27 cellular contexts compared by ENCODE assay signal in genomic region chr10:49318028-49318427, GRCh38. TPM values are rescaled to one million over a fixed set of nuclear protein-coding genes. Genes with fewer than 3 reads are reported as not detected.
DNase-seq lines count a peak whose midpoint lies in the region; ATAC-seq, FAIRE-seq and TF ChIP-seq lines count a peak whose summit lies in the region.
"Had no signal": no experiment of that assay in that cellular context is flagged by ENCODE, and none has a peak within 500 bp of the region (broad histone marks: within the 10 kb centered on the region; RNA-seq: fewer than 3 reads in every experiment).

No MANE protein-coding gene starts in this region.

- H2BK12ac ChIP-seq in trophoblast cell (ENCODE audit: low read length) (no peak overlapping the region), mesenchymal stem cell (ENCODE audit: low read length in 2 of 2) (no peak overlapping the region)

- no peak for TF ChIP-seq RAD21 in HepG2 (CRISPR knock-in tag; IDR thresholded peaks at IDR 0.05)

- no peak for TF ChIP-seq POLR2A in right lobe of liver (IDR thresholded peaks at IDR 0.05)
- TF ChIP-seq POLR2A in HepG2 (IDR thresholded peaks at IDR 0.05; ENCODE audit: insufficient read depth in 1 of 2, low read depth in 2 of 2, low read length in 2 of 2): no peak

- H3K4me1 ChIP-seq in right lobe of liver (no peaks in the 10 kb centered on the region), HepG2 (ENCODE audit: insufficient read depth, low read length) (no peaks in the 10 kb centered on the region), trophoblast cell (ENCODE audit: control insufficient read depth in 1 of 2, insufficient read depth in 2 of 2, low read length in 2 of 2) (no peaks in the 10 kb centered on the region), mesenchymal stem cell (ENCODE audit: control insufficient read depth, insufficient read depth, low read depth, low read length) (no peaks in the 10 kb centered on the region)
- H3K4me1 ChIP-seq: A549, HAP-1 had no signal

- peaks cover 23% of the 10 kb centered on the region for H3K27me3 Mint-ChIP-seq in progenitor cell of endocrine pancreas
- H3K27me3 Mint-ChIP-seq: CD4-positive, alpha-beta memory T cell had no signal

- DNase-seq in right lobe of liver (no peak), HepG2 (ENCODE audit: low spot score) (no peak), islet precursor cell (peak; percentile 30), trophoblast cell (no peak), mesenchymal stem cell (no peak), progenitor cell of endocrine pancreas (ENCODE audit: low spot score, unreplicated experiment) (no peak)
- DNase-seq in stimulated activated CD8-positive, alpha-beta memory T cell treated with anti-CD3 and anti-CD28 coated beads, Interleukin-4, amount 100 ng/mL, for 48 hours: no peak
- DNase-seq: 8988T; ACHN; AML-193; Calu3; CD4-positive, alpha-beta memory T cell; COR-L47; DMS53; DMS79 treated with DMSO at 0.1 percent for 48 hours; GF-D8; GOT3; HFFc6 had no signal

- no peak overlapping the region for H3K23ac ChIP-seq in trophoblast cell (ENCODE audit: low read length)
- no peak overlapping the region for H3K23ac ChIP-seq in mesenchymal stem cell (ENCODE audit: low read length in 2 of 2)

- CTCF ChIA-PET in HepG2 (lab: Yijun Ruan, JAX; ENCODE audit: low intra/inter-chr PET ratio, low total read pairs): no interaction called here

- H2AK5ac ChIP-seq in trophoblast cell (ENCODE audit: low read length): no peak overlapping the region
- H2AK5ac ChIP-seq in mesenchymal stem cell (ENCODE audit: low read length, severe bottlenecking): no peak overlapping the region

- no peak for TF ChIP-seq CTCF in right lobe of liver (IDR thresholded peaks at IDR 0.05)
- TF ChIP-seq CTCF in HepG2 (CRISPR knock-in tag; IDR thresholded peaks at IDR 0.05): no peak
- TF ChIP-seq CTCF in progenitor cell of endocrine pancreas (IDR thresholded peaks at IDR 0.05; ENCODE audit: unreplicated experiment): no peak

- H3K4me3 ChIP-seq in right lobe of liver (no peak overlapping the region), HepG2 (replicated peaks in 1 of 3; ENCODE audit: insufficient read depth in 1 of 3, low read depth in 2 of 3, low read length in 3 of 3) (no peak overlapping the region), trophoblast cell (ENCODE audit: low read depth, low read length) (peak overlapping the region; percentile 14), mesenchymal stem cell (ENCODE audit: insufficient read depth in 1 of 2, low read depth in 1 of 2, low read length in 2 of 2) (no peak overlapping the region)
- H3K4me3 ChIP-seq: A549; BLaER1 treated with 17β-estradiol and CSF1 and Interleukin-3, amounts not matched to agents 10 nM and 100 nM; HAP-1 had no signal

- no peak overlapping the region for H3K14ac ChIP-seq in trophoblast cell (ENCODE audit: low read length)
- no peak overlapping the region for H3K14ac ChIP-seq in mesenchymal stem cell (ENCODE audit: low read length in 2 of 2)

- no peak overlapping the region for H2BK15ac ChIP-seq in mesenchymal stem cell (ENCODE audit: low read depth, poor library complexity, severe bottlenecking)

- no peak overlapping the region for H4K8ac ChIP-seq in trophoblast cell (ENCODE audit: low read depth, low read length)
- no peak overlapping the region for H4K8ac ChIP-seq in mesenchymal stem cell (ENCODE audit: low read length)

- H3K27me3 ChIP-seq in right lobe of liver (no peaks in the 10 kb centered on the region), HepG2 (ENCODE audit: control insufficient read depth in 1 of 2, insufficient read depth in 2 of 2, low read length in 2 of 2) (peaks cover under 1 to 10% of the 10 kb centered on the region in 2 experiments; a peak in 3 of 5 replicates), trophoblast cell (ENCODE audit: insufficient read depth, low read length) (peaks cover 4% of the 10 kb centered on the region), mesenchymal stem cell (ENCODE audit: control insufficient read depth in 1 of 2, insufficient read depth in 1 of 2, low read length in 2 of 2) (peaks cover 0 to 61% of the 10 kb centered on the region in 2 experiments)
- H3K27me3 ChIP-seq: BE2C; BLaER1 treated with 17β-estradiol and CSF1 and Interleukin-3, amounts not matched to agents 10 nM and 100 nM had no signal

- no peak overlapping the region for H3K27ac Mint-ChIP-seq in progenitor cell of endocrine pancreas
- H3K27ac Mint-ChIP-seq: CD4-positive, alpha-beta memory T cell; HFFc6 had no signal

- no peak overlapping the region for H4K91ac ChIP-seq in trophoblast cell (ENCODE audit: low read depth, low read length)
- no peak overlapping the region for H4K91ac ChIP-seq in mesenchymal stem cell (ENCODE audit: low read length)

- H2BK120ac ChIP-seq in trophoblast cell (ENCODE audit: insufficient read depth, low read length, poor library complexity): no peak overlapping the region
- H2BK120ac ChIP-seq in mesenchymal stem cell (ENCODE audit: low read depth, low read length): no peak overlapping the region

- H4K12ac ChIP-seq in trophoblast cell (ENCODE audit: low read depth, low read length): no peak overlapping the region

- no peak overlapping the region for H3K4me3 Mint-ChIP-seq in progenitor cell of endocrine pancreas (ENCODE audit: low read depth)
- H3K4me3 Mint-ChIP-seq: CD4-positive, alpha-beta memory T cell; HFFc6 had no signal

- H3K4me2 ChIP-seq in HepG2 (ENCODE audit: low read depth, low read length): no peak overlapping the region
- no peak overlapping the region for H3K4me2 ChIP-seq in trophoblast cell (ENCODE audit: low read length)
- no peak overlapping the region for H3K4me2 ChIP-seq in mesenchymal stem cell (ENCODE audit: low read length, poor library complexity, severe bottlenecking)
- H3K4me2 ChIP-seq: A549 had no signal

- H3K79me1 ChIP-seq in trophoblast cell (ENCODE audit: low read length): no peaks in the 10 kb centered on the region
- H3K79me1 ChIP-seq in mesenchymal stem cell (replicated peaks; ENCODE audit: low read length, poor library complexity, severe bottlenecking): no peaks in the 10 kb centered on the region

- H3K9me3 ChIP-seq in right lobe of liver (no peaks in the 10 kb centered on the region), HepG2 (ENCODE audit: low read length) (no peaks in the 10 kb centered on the region), trophoblast cell (ENCODE audit: insufficient read depth, low read depth, low read length) (peaks cover 2% of the 10 kb centered on the region), mesenchymal stem cell (ENCODE audit: control insufficient read depth, low read length) (no peaks in the 10 kb centered on the region)
- H3K9me3 ChIP-seq: A549; BE2C; BLaER1 treated with 17β-estradiol and CSF1 and Interleukin-3, amounts not matched to agents 10 nM and 100 nM; HAP-1 had no signal

- POLR2A ChIA-PET in HepG2 (lab: Yijun Ruan, JAX): no interaction called here

- H3K79me2 ChIP-seq in HepG2 (ENCODE audit: insufficient read depth, low read length): no peaks in the 10 kb centered on the region
- H3K79me2 ChIP-seq in trophoblast cell (ENCODE audit: control insufficient read depth, insufficient read depth, low read length, poor library complexity): no peaks in the 10 kb centered on the region

- no peaks in the 10 kb centered on the region for H3K4me1 Mint-ChIP-seq in progenitor cell of endocrine pancreas (ENCODE audit: low read depth)
- H3K4me1 Mint-ChIP-seq: CD4-positive, alpha-beta memory T cell had no signal

- no peaks in the 10 kb centered on the region for H4K20me1 ChIP-seq in HepG2 (ENCODE audit: insufficient read depth, low read length)
- H4K20me1 ChIP-seq: BLaER1 treated with 17β-estradiol and CSF1 and Interleukin-3, amounts not matched to agents 10 nM and 100 nM had no signal

- peak in 3 of 4 donors; percentile 28 to 55 (median 54) for ATAC-seq in right lobe of liver
- ATAC-seq in HepG2: no peak
- ATAC-seq: A549 had no signal

- H3K9me3 Mint-ChIP-seq in progenitor cell of endocrine pancreas (ENCODE audit: low read depth): no peaks in the 10 kb centered on the region
- H3K9me3 Mint-ChIP-seq: HFFc6 had no signal

- H3K18ac ChIP-seq in trophoblast cell (ENCODE audit: low read length) (no peak overlapping the region), mesenchymal stem cell (ENCODE audit: low read depth in 1 of 2, low read length in 2 of 2) (no peak overlapping the region)

- WGBS in right lobe of liver (ENCODE audit: insufficient coverage, low coverage, low lambda C conversion rate, missing lambda C conversion rate): 51% methylated on average over 2 of the region's 6 CpGs
- 25% methylated on average over 6 of the region's 6 CpGs for WGBS in HepG2 (ENCODE audit: low lambda C conversion rate)
- no CpG with 5 or more reads among the region's 6 CpGs for WGBS in trophoblast cell (ENCODE audit: extremely low coverage, insufficient coverage, insufficient read length)
- 79% methylated on average over 6 of the region's 6 CpGs for WGBS in mesenchymal stem cell

- no peak overlapping the region for H3K9ac ChIP-seq in HepG2 (ENCODE audit: insufficient read depth, low read depth, low read length)
- no peak overlapping the region for H3K9ac ChIP-seq in trophoblast cell (ENCODE audit: low read length)
- H3K9ac ChIP-seq in mesenchymal stem cell (ENCODE audit: low read length): no peak overlapping the region
- H3K9ac ChIP-seq: BLaER1 treated with 17β-estradiol and CSF1 and Interleukin-3, amounts not matched to agents 10 nM and 100 nM had no signal

- H2BK5ac ChIP-seq in trophoblast cell (ENCODE audit: low read depth, low read length, poor library complexity) (no peak overlapping the region), mesenchymal stem cell (ENCODE audit: low read depth, low read length, poor library complexity, severe bottlenecking) (no peak overlapping the region)

- no TSS peak for BruUV-seq in HepG2 (replicated peaks; lab: Mats Ljungman, UMichigan)

- in situ Hi-C loops in HepG2 (cut with HindIII; ENCODE audit: extremely low pct_ligation_motif_present, low pct_unique_long_range_greater_than_20kb): no loop called here

- H3K27ac ChIP-seq in right lobe of liver: no peak overlapping the region
- H3K27ac ChIP-seq in HepG2 (ENCODE audit: extremely low read length, insufficient read depth, low read length): no peak overlapping the region
- H3K27ac ChIP-seq in trophoblast cell (ENCODE audit: low read depth, low read length): no peak overlapping the region
- no peak overlapping the region for H3K27ac ChIP-seq in mesenchymal stem cell (ENCODE audit: low read length, poor library complexity, severe bottlenecking)
- H3K27ac ChIP-seq: A549; BLaER1 treated with 17β-estradiol and CSF1 and Interleukin-3, amounts not matched to agents 10 nM and 100 nM had no signal

- no peaks in the 10 kb centered on the region for H3K36me3 ChIP-seq in right lobe of liver
- H3K36me3 ChIP-seq in HepG2 (replicated peaks in 1 of 2; ENCODE audit: control insufficient read depth in 1 of 2, insufficient read depth in 2 of 2, low read length in 2 of 2): no peaks in the 10 kb centered on the region
- no peaks in the 10 kb centered on the region for H3K36me3 ChIP-seq in trophoblast cell (ENCODE audit: control insufficient read depth in 1 of 2, insufficient read depth in 2 of 2, low read length in 2 of 2)
- no peaks in the 10 kb centered on the region for H3K36me3 ChIP-seq in mesenchymal stem cell (ENCODE audit: control insufficient read depth in 1 of 2, insufficient read depth in 2 of 2, low read depth in 1 of 2, low read length in 2 of 2)
- H3K36me3 ChIP-seq: BE2C; BLaER1 treated with 17β-estradiol and CSF1 and Interleukin-3, amounts not matched to agents 10 nM and 100 nM; HAP-1 had no signal

- intact Hi-C loops in right lobe of liver (cut with DNase I) (no loop called here), HepG2 (cut with micrococcal nuclease; ENCODE audit: unreplicated experiment) (no loop called here)

- H2AFZ ChIP-seq in HepG2 (ENCODE audit: low read length) (no peak overlapping the region), trophoblast cell (ENCODE audit: insufficient read depth, low read length, poor library complexity) (no peak overlapping the region), mesenchymal stem cell (ENCODE audit: low read depth, low read length) (no peak overlapping the region)

- no peak for FAIRE-seq in HepG2 (lab: Jason Lieb, UNC)
- FAIRE-seq: A549, GM12891, GM18507, H54 had no signal

- no peaks in the 10 kb centered on the region for H3K36me3 Mint-ChIP-seq in progenitor cell of endocrine pancreas (ENCODE audit: insufficient read depth)
- H3K36me3 Mint-ChIP-seq: CD4-positive, alpha-beta memory T cell had no signal

- no peak for TF ChIP-seq EP300 in HepG2 (IDR thresholded peaks at IDR 0.05; ENCODE audit: low read depth in 2 of 2, low read length in 2 of 2)
- no peak for TF ChIP-seq EP300 in HepG2 (CRISPR knock-in tag; IDR thresholded peaks at IDR 0.05; ENCODE audit: borderline replicate concordance)

- H3K4ac ChIP-seq in trophoblast cell (ENCODE audit: low read depth, low read length): no peak overlapping the region
- no peak overlapping the region for H3K4ac ChIP-seq in mesenchymal stem cell (ENCODE audit: low read depth in 1 of 2, low read length in 2 of 2)

RNA-seq across cellular contexts. Expression of gene C10orf71, which starts 19.1 kb away (rescaled TPM):
- under 1 TPM in 2 of 6 experiments, not detected in 4; 0.04 to 0.12 TPM for total RNA-seq in right lobe of liver
- total RNA-seq in HepG2 (2016; rRNA removed; fragmentation: Illumina TruSeq; extraction: Trizol): not detected in 2 replicates
- not detected in 2 replicates for total RNA-seq in HepG2 (2016; cell fraction: cytosol; rRNA removed; fragmentation: Illumina TruSeq; extraction: Trizol; ENCODE audit: low read depth)
- not detected in 2 replicates for total RNA-seq in HepG2 (2016; cell fraction: insoluble cytoplasmic fraction; rRNA removed; fragmentation: Illumina TruSeq; extraction: Trizol)
- not detected in 2 replicates for total RNA-seq in HepG2 (2016; cell fraction: membrane; rRNA removed; fragmentation: Illumina TruSeq; extraction: Trizol)
- total RNA-seq in HepG2 (2016; cell fraction: nucleus; rRNA removed; fragmentation: Illumina TruSeq; extraction: Trizol): not detected in 2 replicates
- not detected in 2 replicates for polyA plus RNA-seq in HepG2 (2011; rRNA removed)
- polyA plus RNA-seq in HepG2 (2011; cell fraction: cytosol; rRNA removed): not detected in 2 replicates
- not detected in 2 replicates for polyA plus RNA-seq in HepG2 (2011; cell fraction: nucleus; rRNA removed)
- polyA plus RNA-seq in HepG2 (2012): not detected in 2 replicates
- polyA plus RNA-seq in HepG2 (2016; cell fraction: cytosol; fragmentation: Illumina TruSeq; extraction: Trizol; ENCODE audit: low read depth): not detected in 2 replicates
- not detected in 2 replicates for polyA plus RNA-seq in HepG2 (2016; cell fraction: insoluble cytoplasmic fraction; fragmentation: Illumina TruSeq; extraction: Trizol; ENCODE audit: low read depth)
- polyA plus RNA-seq in HepG2 (2016; cell fraction: membrane; fragmentation: Illumina TruSeq; extraction: Trizol; ENCODE audit: low read depth): not detected in 2 replicates
- not detected in 2 replicates for polyA plus RNA-seq in HepG2 (2016; cell fraction: nucleus; fragmentation: Illumina TruSeq; extraction: Trizol; ENCODE audit: insufficient read depth, low read depth)
- polyA minus RNA-seq in HepG2 (2011; rRNA and poly(A)+ RNA removed; ENCODE audit: low replicate concordance): not detected in 2 replicates
- not detected in 2 replicates for polyA minus RNA-seq in HepG2 (2011; cell fraction: cytosol; rRNA and poly(A)+ RNA removed)
- not detected in 2 replicates for polyA minus RNA-seq in HepG2 (2011; cell fraction: nucleus; rRNA and poly(A)+ RNA removed)
- not detected in 2 replicates for polyA plus RNA-seq in trophoblast cell (2013)
- polyA plus RNA-seq in mesenchymal stem cell (2013, experiment 1 of 2): not detected
- not detected for polyA plus RNA-seq in mesenchymal stem cell (2013, experiment 2 of 2)
- not detected in 2 replicates for total RNA-seq in progenitor cell of endocrine pancreas
- total RNA-seq: Calu3; CD4-positive, alpha-beta memory T cell; Daoy; G401; HFFc6 had no signal
- polyA plus RNA-seq: A549; CD4-positive, alpha-beta memory T cell had no signal
